Comparison of ENCODE assay signal across 8 cellular contexts in genomic region chr14:21269252-21270046, GRCh38. TPM values are rescaled to one million over a fixed set of nuclear protein-coding genes. Genes with fewer than 3 reads are reported as not detected.
DNase-seq lines count a peak whose midpoint lies in the region; TF ChIP-seq lines count a peak whose summit lies in the region.

HNRNPC (minus strand) TSS chr14:21269442; CDS start chr14:21234193, 35,249 bp downstream.

- peaks cover 45% of the 10 kb centered on the region for H3F3A ChIP-seq in MM.1S (ENCODE audit: insufficient read depth, low read length)

- in situ Hi-C loops in HAP-1 (cut with MboI; ENCODE audit: low sequenced_read_pairs) = no loop called here

- H3K79me2 ChIP-seq in MM.1S (ENCODE audit: low read length) = peaks cover 48% of the 10 kb centered on the region

- H3K4me2 ChIP-seq in MM.1S (ENCODE audit: low read depth, low read length) = peak within 1 kb of the TSS; percentile 68

- H3K9me3 Mint-ChIP-seq in nephron = no peaks in the 10 kb centered on the region
- no peaks in the 10 kb centered on the region for H3K9me3 Mint-ChIP-seq in stimulated activated naive CD8-positive, alpha-beta T cell treated with anti-CD3 and anti-CD28 coated beads, Interleukin-15, Interleukin-2, amounts not matched to agents 100 ng/mL and 50 ng/mL, for 24 hours

- H3K27me3 Mint-ChIP-seq in nephron (ENCODE audit: low read depth) = no peaks in the 10 kb centered on the region
- no peaks in the 10 kb centered on the region for H3K27me3 Mint-ChIP-seq in stimulated activated naive CD8-positive, alpha-beta T cell treated with anti-CD3 and anti-CD28 coated beads, Interleukin-15, Interleukin-2, amounts not matched to agents 100 ng/mL and 50 ng/mL, for 24 hours

- H3K36me3 ChIP-seq in ES-I3 (ENCODE audit: insufficient read depth, low read length) (peaks cover 28% of the 10 kb centered on the region), HAP-1 (replicated peaks) (peaks cover 46% of the 10 kb centered on the region), MM.1S (replicated peaks; ENCODE audit: insufficient read depth, low read length) (no peaks in the 10 kb centered on the region)

- no peaks in the 10 kb centered on the region for H3K27me3 ChIP-seq in HAP-1 (ENCODE audit: low read depth)
- H3K27me3 ChIP-seq in MM.1S (replicated peaks; ENCODE audit: insufficient read depth, low read length) = no peaks in the 10 kb centered on the region

- peak; percentile 99 to 100 for DNase-seq in HAP-1 (ENCODE audit: low spot score in 2 of 2)
- peak; percentile 97 for DNase-seq in MM.1S
- peak; percentile 95 for DNase-seq in SIG-M5 (lab: John Stamatoyannopoulos, UW)
- DNase-seq in activated gamma-delta T cell (lab: John Stamatoyannopoulos, UW) = peak; percentile 100
- peak; percentile 100 for DNase-seq in fibroblast of the aortic adventitia (ENCODE audit: low read depth)

- H3K9ac ChIP-seq in ES-I3 (ENCODE audit: low read depth, low read length) (peak within 1 kb of the TSS; percentile 100), MM.1S (ENCODE audit: low read length) (peak within 1 kb of the TSS; percentile 97)

- peak within 1 kb of the TSS; percentile 96 for H2AFZ ChIP-seq in MM.1S (ENCODE audit: low read length)

- H3K27ac ChIP-seq in MM.1S (ENCODE audit: low read length) = peak within 1 kb of the TSS; percentile 81

- peak within 1 kb of the TSS; percentile 91 to 99 (median 92) for H3K4me3 Mint-ChIP-seq in nephron
- peak within 1 kb of the TSS; percentile 93 for H3K4me3 Mint-ChIP-seq in stimulated activated naive CD8-positive, alpha-beta T cell treated with anti-CD3 and anti-CD28 coated beads, Interleukin-15, Interleukin-2, amounts not matched to agents 100 ng/mL and 50 ng/mL, for 24 hours

- no peaks in the 10 kb centered on the region for H3K9me3 ChIP-seq in ES-I3 (ENCODE audit: control insufficient read depth, insufficient read depth, low read length)
- no peaks in the 10 kb centered on the region for H3K9me3 ChIP-seq in HAP-1
- no peaks in the 10 kb centered on the region for H3K9me3 ChIP-seq in MM.1S (replicated peaks; ENCODE audit: insufficient read depth, low read length)

- H3K4me1 Mint-ChIP-seq in nephron = peaks cover 20% of the 10 kb centered on the region
- H3K4me1 Mint-ChIP-seq in stimulated activated naive CD8-positive, alpha-beta T cell treated with anti-CD3 and anti-CD28 coated beads, Interleukin-15, Interleukin-2, amounts not matched to agents 100 ng/mL and 50 ng/mL, for 24 hours (ENCODE audit: low read depth) = peaks cover 39% of the 10 kb centered on the region

- H4K20me1 ChIP-seq in MM.1S (ENCODE audit: insufficient read depth, low read length) = peaks cover 27% of the 10 kb centered on the region

- TF ChIP-seq CTCF in MM.1S (IDR thresholded peaks at IDR 0.05; ENCODE audit: low read length) = no peak
- TF ChIP-seq CTCF in fibroblast of the aortic adventitia (IDR thresholded peaks at IDR 0.05; ENCODE audit: insufficient read depth, low read length) = no peak
- TF ChIP-seq CTCF in nephron (IDR thresholded peaks at IDR 0.05; ENCODE audit: unreplicated experiment in 3 of 3) = no peak

- no peaks in the 10 kb centered on the region for H3K9me2 ChIP-seq in MM.1S (replicated peaks; ENCODE audit: insufficient read depth, low read length)

- peaks cover 39% of the 10 kb centered on the region for H3K36me3 Mint-ChIP-seq in nephron (ENCODE audit: low read depth)
- peaks cover 47% of the 10 kb centered on the region for H3K36me3 Mint-ChIP-seq in stimulated activated naive CD8-positive, alpha-beta T cell treated with anti-CD3 and anti-CD28 coated beads, Interleukin-15, Interleukin-2, amounts not matched to agents 100 ng/mL and 50 ng/mL, for 24 hours (ENCODE audit: low read depth)

- peaks cover 3% of the 10 kb centered on the region; the same call in 1 of the 2 replicates for H3K4me1 ChIP-seq in ES-I3 (ENCODE audit: insufficient read depth, low read length)
- peaks cover 25% of the 10 kb centered on the region for H3K4me1 ChIP-seq in HAP-1
- peaks cover 15% of the 10 kb centered on the region for H3K4me1 ChIP-seq in MM.1S (ENCODE audit: low read length)

- H3K4me3 ChIP-seq in HAP-1 (peak within 1 kb of the TSS; percentile 86), MM.1S (ENCODE audit: low read length) (peak within 1 kb of the TSS; percentile 86), fibroblast of the aortic adventitia (ENCODE audit: low read depth, low read length) (peak within 1 kb of the TSS; percentile 82)

- peak within 1 kb of the TSS; percentile 97 to 100 (median 98) for H3K27ac Mint-ChIP-seq in nephron
- H3K27ac Mint-ChIP-seq in stimulated activated naive CD8-positive, alpha-beta T cell treated with anti-CD3 and anti-CD28 coated beads, Interleukin-15, Interleukin-2, amounts not matched to agents 100 ng/mL and 50 ng/mL, for 24 hours = peak within 1 kb of the TSS; percentile 99

RNA-seq across cellular contexts. Expression of gene HNRNPC, which starts in this region (rescaled TPM):
- 458 and 913 TPM in 2 replicates for total RNA-seq in fibroblast of the aortic adventitia (ENCODE audit: low replicate concordance)

Comparison
In these comparisons a context has a peak if more than half of its experiments do, and no peak if none do; other contexts are left out.
1. Peak in every context shown above with its lines: DNase-seq, H3K4me3 ChIP-seq and H3K27ac ChIP-seq.